18 cellular contexts compared by ENCODE assay signal in the genomic region with DNA sequence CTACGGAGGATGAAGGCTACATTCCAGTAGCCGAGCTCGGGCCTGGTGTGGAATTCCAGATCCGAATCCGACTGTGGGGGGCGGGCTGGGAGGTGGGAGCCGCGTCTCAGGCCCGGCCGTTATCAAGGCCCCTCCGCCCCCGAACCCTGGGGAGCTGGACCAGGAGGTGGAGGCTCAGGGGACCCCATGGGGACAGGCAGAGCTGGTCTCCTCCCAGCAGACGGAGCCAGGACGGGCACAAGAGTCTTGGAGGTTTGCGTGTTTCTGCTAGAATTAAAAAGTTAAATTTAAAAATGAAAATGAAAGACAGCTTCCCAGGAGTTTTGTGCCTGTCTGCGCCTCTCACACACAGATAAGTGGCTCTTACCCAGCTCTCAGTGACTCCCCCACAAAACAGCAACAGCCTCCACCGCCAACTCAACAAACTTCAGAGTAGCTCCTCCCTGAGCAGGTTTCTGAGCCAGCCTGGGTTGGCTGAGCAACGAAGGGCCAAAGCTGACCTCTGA. TPM values are rescaled to one million over a fixed set of nuclear protein-coding genes. Genes with fewer than 3 reads are reported as not detected.
A peak's percentile ranks its signal among the peaks of the same experiment; 100 is the strongest.
DNase-seq lines count a peak whose midpoint lies in the region; ATAC-seq and TF ChIP-seq lines count a peak whose summit lies in the region.
"Had no signal": no experiment of that assay in that cellular context is flagged by ENCODE, and none has a peak within 500 bp of the region (broad histone marks: within the 10 kb centered on the region; RNA-seq: fewer than 3 reads in every experiment).

No MANE protein-coding gene starts in this region.

- H3K9me3 ChIP-seq in CD8-positive, alpha-beta memory T cell (ENCODE audit: low read length), result no peaks in the 10 kb centered on the region
- H3K9me3 ChIP-seq: esophagus muscularis mucosa, neutrophil had no signal

- H3K36me3 ChIP-seq in CD8-positive, alpha-beta memory T cell (ENCODE audit: insufficient read depth, low read length), result no peaks in the 10 kb centered on the region
- H3K36me3 ChIP-seq: esophagus muscularis mucosa, neutrophil had no signal

- H3K4me1 Mint-ChIP-seq in CD8-positive, alpha-beta memory T cell, result peaks cover 9 to 18% (median 16%) of the 10 kb centered on the region in 3 donors

- H3K36me3 Mint-ChIP-seq in CD8-positive, alpha-beta memory T cell, result peaks cover 0 to 5% (median 3%) of the 10 kb centered on the region in 3 donors

- H3K27me3 ChIP-seq in CD8-positive, alpha-beta memory T cell (ENCODE audit: insufficient read depth, low read length, poor library complexity, severe bottlenecking), result peaks cover 6% of the 10 kb centered on the region

- TF ChIP-seq CTCF in NB4 (IDR thresholded peaks at IDR 0.05; ENCODE audit: low read depth, low read length), result no peak
- no peak for TF ChIP-seq CTCF in epithelial cell of proximal tubule (conservative IDR thresholded peaks at IDR 0.05; ENCODE audit: low read depth, low read length)
- no peak for TF ChIP-seq CTCF in omental fat pad (IDR thresholded peaks at IDR 0.05)

- no peak for TF ChIP-seq POLR2A in NB4 (IDR thresholded peaks at IDR 0.05; ENCODE audit: extremely low read depth, insufficient read length)

- H3K4me3 Mint-ChIP-seq in CD8-positive, alpha-beta memory T cell, result no peak overlapping the region

- H3K4me3 ChIP-seq in CD8-positive, alpha-beta memory T cell (ENCODE audit: low read length), result no peak overlapping the region
- no peak overlapping the region for H3K4me3 ChIP-seq in NB4 (ENCODE audit: low read depth, low read length)
- H3K4me3 ChIP-seq in epithelial cell of proximal tubule (ENCODE audit: low read depth, low read length), result peak overlapping the region; percentile 31
- H3K4me3 ChIP-seq: esophagus muscularis mucosa, skin epidermis had no signal

- ATAC-seq in omental fat pad (ENCODE audit: low FRiP score) (peak; percentile 86), esophagus mucosa (no peak), GM18868 (IDR thresholded peaks at IDR 0.05; ENCODE audit: unreplicated experiment) (no peak)

- H3K27ac Mint-ChIP-seq in CD8-positive, alpha-beta memory T cell, result no peak overlapping the region

- DNase-seq in CD8-positive, alpha-beta memory T cell, result no peak
- DNase-seq in NB4 (ENCODE audit: low read depth) (peak; percentile 63), epithelial cell of proximal tubule (ENCODE audit: low read depth) (no peak), omental fat pad (ENCODE audit: low spot score) (no peak), NAMALWA (ENCODE audit: low spot score) (no peak), GM03348 (ENCODE audit: low spot score) (no peak)
- DNase-seq: activated CD4-positive, alpha-beta T cell treated with anti-CD3 and anti-CD28 coated beads for 4 hours; dermis blood vessel endothelial cell; DMS153; mammary epithelial cell; RPMI8226; stimulated activated naive CD4-positive, alpha-beta T cell; T-helper 1 cell had no signal

- POLR2A ChIA-PET in CD8-positive, alpha-beta memory T cell (lab: Charles Lee), result no interaction called here

- peaks cover 20 to 46% of the 10 kb centered on the region in 2 donors for H3K27me3 Mint-ChIP-seq in CD8-positive, alpha-beta memory T cell

- no peaks in the 10 kb centered on the region for H3K4me1 ChIP-seq in CD8-positive, alpha-beta memory T cell (ENCODE audit: insufficient read depth, low read length)

- CTCF ChIA-PET in CD8-positive, alpha-beta memory T cell (lab: Charles Lee), result interaction anchor here (0.9 to 1.4 kb wide), 2 partner anchors 17 to 82 kb away, joined by 3 read pairs; no protein-coding TSS in a partner anchor

- no peaks in the 10 kb centered on the region for H3K9me3 Mint-ChIP-seq in CD8-positive, alpha-beta memory T cell

- H3K27ac ChIP-seq in CD8-positive, alpha-beta memory T cell (ENCODE audit: low read depth, low read length), result peak overlapping the region; percentile 54
- H3K27ac ChIP-seq: esophagus muscularis mucosa, neutrophil, skin epidermis had no signal

RNA-seq across cellular contexts. Expression of a gene that starts 5.1 kb away (rescaled TPM):
- not detected for total RNA-seq in CD8-positive, alpha-beta memory T cell
- polyA plus RNA-seq in CD8-positive, alpha-beta memory T cell, result not detected
- total RNA-seq in epithelial cell of proximal tubule, result not detected in 2 replicates
- not detected for total RNA-seq in omental fat pad
- not detected for total RNA-seq in esophagus mucosa
- total RNA-seq: dermis blood vessel endothelial cell, esophagus muscularis mucosa, mammary epithelial cell had no signal
- polyA plus RNA-seq: mammary epithelial cell had no signal

RNA-seq across cellular contexts. Expression of a gene that starts 12.7 kb away (rescaled TPM):
- total RNA-seq in CD8-positive, alpha-beta memory T cell, result not detected
- polyA plus RNA-seq in CD8-positive, alpha-beta memory T cell, result not detected
- total RNA-seq in epithelial cell of proximal tubule, result not detected in 2 replicates
- total RNA-seq in omental fat pad, result 1 to 10 TPM in 2 of 4 donors, under 1 TPM in 2; 0.32 to 6.0 (median 2.4) TPM
- total RNA-seq in esophagus mucosa, result 0.12 TPM
- total RNA-seq: dermis blood vessel endothelial cell, mammary epithelial cell had no signal
- polyA plus RNA-seq: mammary epithelial cell had no signal

RNA-seq across cellular contexts. Expression of a gene that starts 51.8 kb away (rescaled TPM):
- total RNA-seq in CD8-positive, alpha-beta memory T cell, result 10 to 100 TPM; 67.0 to 70.0 TPM
- 74.9 TPM for polyA plus RNA-seq in CD8-positive, alpha-beta memory T cell
- total RNA-seq in epithelial cell of proximal tubule, result 26.0 and 52.6 TPM in 2 replicates
- 10 to 100 TPM in 2 of 4 donors, 1 to 10 TPM in 2; 3.9 to 53.9 (median 8.4) TPM for total RNA-seq in omental fat pad
- total RNA-seq in esophagus mucosa, result 2.5 TPM
